In the genomic region with DNA sequence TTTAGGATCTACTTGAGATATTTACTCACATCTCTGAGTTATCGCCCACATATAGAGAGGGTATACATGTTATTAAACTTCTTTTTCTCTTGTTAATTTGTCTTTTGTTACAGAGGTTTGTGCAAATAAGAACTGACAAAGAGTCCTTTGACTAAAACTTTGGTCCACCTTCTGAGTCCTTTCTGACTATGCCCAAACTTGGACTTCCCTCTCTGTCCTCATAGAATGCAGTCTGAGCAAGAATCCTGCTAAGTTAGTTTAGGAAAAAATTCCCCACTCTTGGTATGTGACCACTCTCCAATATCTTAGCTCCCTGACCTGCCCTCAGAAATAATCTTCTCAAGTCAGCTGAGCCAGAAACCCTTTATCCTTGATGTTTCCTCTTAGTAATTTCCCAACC, we compare ENCODE assay signal across 17 cellular contexts.
A peak's percentile ranks its signal among the peaks of the same experiment; 100 is the strongest.
DNase-seq lines count a peak whose midpoint lies in the region; ATAC-seq, FAIRE-seq and TF ChIP-seq lines count a peak whose summit lies in the region.
"Had no signal": no experiment of that assay in that cellular context is flagged by ENCODE, and none has a peak within 500 bp of the region (broad histone marks: within the 10 kb centered on the region; RNA-seq: fewer than 3 reads in every experiment).

No MANE protein-coding gene starts in this region.

- TF ChIP-seq POLR2A in H1 (IDR thresholded peaks at IDR 0.05; ENCODE audit: control extremely low read depth in 1 of 2, low read depth in 2 of 2, low read length in 2 of 2), result no peak

- H3K36me3 Mint-ChIP-seq in GM23338 (ENCODE audit: low read depth), result peaks cover 2% of the 10 kb centered on the region; the same call in 2 of the 3 replicates
- peaks cover 6% of the 10 kb centered on the region for H3K36me3 Mint-ChIP-seq in nephron progenitor cell (ENCODE audit: low read depth)
- H3K36me3 Mint-ChIP-seq: CD14-positive monocyte; CD8-positive, alpha-beta T cell; IgD-negative memory B cell had no signal

- FAIRE-seq in H1 (lab: Jason Lieb, UNC) (no peak), HTR-8/SVneo (lab: Jason Lieb, UNC) (no peak)
- FAIRE-seq: A204.1, GM12892 had no signal

- H3K27me3 ChIP-seq in GM23338 (ENCODE audit: insufficient read depth) (no peaks in the 10 kb centered on the region), HUES64 (ENCODE audit: insufficient read depth, low read length) (no peaks in the 10 kb centered on the region), H1 (replicated peaks in 1 of 4; ENCODE audit: control insufficient read depth in 3 of 4, extremely low read depth in 1 of 4, insufficient read depth in 3 of 4, low read length in 3 of 4) (no peaks in the 10 kb centered on the region)

- H2BK15ac ChIP-seq in H1 (ENCODE audit: low read length), result no peak overlapping the region

- H4K91ac ChIP-seq in H1 (replicated peaks; ENCODE audit: insufficient read length, low read length), result no peak overlapping the region

- H2AFZ ChIP-seq in GM23338 (no peak overlapping the region), H1 (ENCODE audit: low read length) (no peak overlapping the region)

- TF ChIP-seq CTCF in GM23338 (conservative IDR thresholded peaks at IDR 0.05; ENCODE audit: low read depth in 2 of 2) (no peak), H1 (IDR thresholded peaks at IDR 0.05; ENCODE audit: control extremely low read depth in 1 of 3, insufficient read depth in 1 of 3, low read depth in 1 of 3, low read length in 3 of 3) (no peak), nephron progenitor cell (IDR thresholded peaks at IDR 0.05) (no peak)

- H3K14ac ChIP-seq in H1 (ENCODE audit: insufficient read length), result no peak overlapping the region

- TF ChIP-seq EP300 in H1 (IDR thresholded peaks at IDR 0.05; ENCODE audit: borderline replicate concordance in 1 of 2, low read depth in 2 of 2, low read length in 2 of 2), result no peak

- H4K20me1 ChIP-seq in GM23338 (replicated peaks; ENCODE audit: insufficient read depth), result no peaks in the 10 kb centered on the region
- H4K20me1 ChIP-seq in H1 (replicated peaks in 1 of 2; ENCODE audit: control insufficient read depth in 1 of 2, insufficient read depth in 2 of 2, low read length in 2 of 2), result no peaks in the 10 kb centered on the region

- H3K27me3 Mint-ChIP-seq in GM23338 (ENCODE audit: insufficient read depth, low read depth, poor library complexity) (no peaks in the 10 kb centered on the region), nephron progenitor cell (ENCODE audit: low read depth, poor library complexity) (peaks cover 2% of the 10 kb centered on the region)
- H3K27me3 Mint-ChIP-seq: IgD-negative memory B cell had no signal

- peak; percentile 46; the same call in 2 of the 3 replicates for ATAC-seq in GM23338
- ATAC-seq: CD8-positive, alpha-beta T cell; HCT116 had no signal

- H3K4me3 Mint-ChIP-seq in GM23338 (no peak overlapping the region), nephron progenitor cell (no peak overlapping the region)
- H3K4me3 Mint-ChIP-seq: CD14-positive monocyte; CD8-positive, alpha-beta T cell; IgD-negative memory B cell had no signal

- H4K5ac ChIP-seq in H1 (ENCODE audit: insufficient read length, low read depth, low read length), result no peak overlapping the region

- H3K4me1 ChIP-seq in GM23338 (ENCODE audit: insufficient read depth) (peaks cover 18% of the 10 kb centered on the region; the same call in 1 of the 2 replicates), HUES64 (ENCODE audit: insufficient read depth, low read length) (peaks cover 25% of the 10 kb centered on the region), H1 (replicated peaks in 1 of 4; ENCODE audit: control insufficient read depth in 3 of 4, insufficient read depth in 4 of 4, low read length in 3 of 4) (no peaks in the 10 kb centered on the region; a peak in 2 of 7 replicates)
- H3K4me1 ChIP-seq: Caco-2 had no signal

- no peak overlapping the region for H3K56ac ChIP-seq in H1 (replicated peaks; ENCODE audit: insufficient read length, low read depth, low read length)

- CTCF ChIA-PET in H1 (lab: Charles Lee; ENCODE audit: partially characterized antibody), result interaction anchor here (1.1 to 1.3 kb wide), 2 partner anchors 11 to 13 kb away, joined by 3 read pairs; no protein-coding TSS in a partner anchor

- POLR2A ChIA-PET in H1 (lab: Charles Lee; ENCODE audit: partially characterized antibody), result no interaction called here

- no peak overlapping the region for H2BK120ac ChIP-seq in H1 (replicated peaks; ENCODE audit: low read depth, low read length)

- H3K4me1 Mint-ChIP-seq in GM23338 (peaks cover 21% of the 10 kb centered on the region), nephron progenitor cell (peaks cover 16% of the 10 kb centered on the region)
- H3K4me1 Mint-ChIP-seq: CD14-positive monocyte, IgD-negative memory B cell had no signal

- DNase-seq in GM23338 (ENCODE audit: low spot score), result peak; percentile 29
- DNase-seq in H1 (ENCODE audit: low read depth in 1 of 2, low spot score in 2 of 2), result peak in 1 of 2 experiments; percentile 2
- DNase-seq in nephron progenitor cell, result no peak
- DNase-seq in AG20443 (ENCODE audit: low spot score), result no peak
- no peak for DNase-seq in HTR-8/SVneo (ENCODE audit: insufficient read length, low spot score)
- no peak for DNase-seq in effector CD4-positive, alpha-beta T cell
- DNase-seq: Caco-2; CD8-positive, alpha-beta T cell; DND-41; GDM1 had no signal

- H3F3A ChIP-seq in GM23338 (replicated peaks; ENCODE audit: low read depth), result no peaks in the 10 kb centered on the region

- no peak overlapping the region for H2BK12ac ChIP-seq in H1 (ENCODE audit: low read depth, low read length)

- H3K9me3 ChIP-seq in HUES64 (ENCODE audit: insufficient read depth, low read depth, low read length) (no peaks in the 10 kb centered on the region), H1 (ENCODE audit: insufficient read depth in 2 of 2, low read depth in 1 of 2, low read length in 1 of 2) (no peaks in the 10 kb centered on the region)
- H3K9me3 ChIP-seq: Caco-2 had no signal

- no peak overlapping the region for H3K27ac ChIP-seq in GM23338 (ENCODE audit: low read depth)
- peak overlapping the region; percentile 45; the same call in 1 of the 2 replicates for H3K27ac ChIP-seq in HUES64 (ENCODE audit: low read depth, low read length)
- no peak overlapping the region for H3K27ac ChIP-seq in H1 (ENCODE audit: low read depth, low read length)
- H3K27ac ChIP-seq: HL-60 had no signal

- no peak overlapping the region for H3K23ac ChIP-seq in H1 (ENCODE audit: insufficient read length)

- 0 out of 2 replicates have a peak, but pooled peaks cover 13% of the 10 kb centered on the region for H3K9me2 ChIP-seq in GM23338 (ENCODE audit: insufficient read depth)

- TF ChIP-seq RAD21 in H1 (IDR thresholded peaks at IDR 0.05 in 1 of 2, conservative IDR thresholded peaks at IDR 0.05 in 1 of 2; ENCODE audit: low read depth in 2 of 2, low read length in 2 of 2), result no peak

- H3K4me2 ChIP-seq in GM23338, result peak overlapping the region; percentile 19
- H3K4me2 ChIP-seq in H1 (ENCODE audit: insufficient read depth in 1 of 2, low read depth in 2 of 2, low read length in 2 of 2), result peak overlapping the region in 1 of 2 experiments; percentile 15; a peak in 1 of 4 replicates

- H3K27ac Mint-ChIP-seq in GM23338 (no peak overlapping the region; the same call in 1 of the 2 replicates), nephron progenitor cell (peak overlapping the region; percentile 36)
- H3K27ac Mint-ChIP-seq: CD14-positive monocyte; CD8-positive, alpha-beta T cell; IgD-negative memory B cell had no signal

- H3K79me2 ChIP-seq in GM23338 (replicated peaks; ENCODE audit: insufficient read depth) (no peaks in the 10 kb centered on the region), H1 (ENCODE audit: control insufficient read depth in 1 of 2, insufficient read depth in 2 of 2, low read length in 2 of 2) (no peaks in the 10 kb centered on the region)

- H3K23me2 ChIP-seq in H1 (ENCODE audit: low read depth, low read length), result no peaks in the 10 kb centered on the region

- H3K36me3 ChIP-seq in GM23338 (ENCODE audit: insufficient read depth) (no peaks in the 10 kb centered on the region), HUES64 (ENCODE audit: insufficient read depth, low read length) (no peaks in the 10 kb centered on the region), H1 (ENCODE audit: control insufficient read depth in 2 of 4, insufficient read depth in 4 of 4, low read length in 3 of 4) (no peaks in the 10 kb centered on the region)

- H3K9ac ChIP-seq in HUES64 (ENCODE audit: low read depth, low read length) (no peak overlapping the region), H1 (replicated peaks in 1 of 4; ENCODE audit: extremely low read depth in 1 of 4, low read depth in 3 of 4, low read length in 3 of 4) (no peak overlapping the region)

- no peak overlapping the region for H2AK5ac ChIP-seq in H1 (ENCODE audit: low read depth, low read length)

- H3K4ac ChIP-seq in H1 (replicated peaks; ENCODE audit: insufficient read length, low read depth, low read length), result no peak overlapping the region

- no peak overlapping the region for H3K18ac ChIP-seq in H1 (ENCODE audit: extremely low read depth, low read length)

- WGBS in HUES64, result no CpG with 5 or more reads among the region's 1 CpG
- WGBS in H1 (ENCODE audit: extremely low coverage in 1 of 2, insufficient coverage in 1 of 2, insufficient read length in 1 of 2, insufficient replicate concordance in 2 of 2, low coverage in 1 of 2, low lambda C conversion rate in 2 of 2, missing lambda C conversion rate in 1 of 2), 2 experiments, result 67% methylated on average over 1 of the region's 1 CpG; no CpG with 5 or more reads in 1 of the 2 experiments

- H3K79me1 ChIP-seq in H1 (ENCODE audit: low read depth, low read length), result no peaks in the 10 kb centered on the region

- H3K9me3 Mint-ChIP-seq in GM23338, result peaks cover 5% of the 10 kb centered on the region
- H3K9me3 Mint-ChIP-seq in nephron progenitor cell, result peaks cover 16% of the 10 kb centered on the region

- no peak overlapping the region for H2BK5ac ChIP-seq in H1 (ENCODE audit: low read depth, low read length)

- H3K4me3 ChIP-seq in GM23338, result no peak overlapping the region
- H3K4me3 ChIP-seq in HUES64 (ENCODE audit: low read length), result no peak overlapping the region
- no peak overlapping the region for H3K4me3 ChIP-seq in H1 (ENCODE audit: extremely low read depth in 1 of 4, insufficient read depth in 2 of 4, low read depth in 3 of 4, low read length in 4 of 4)

- H4K8ac ChIP-seq in H1 (ENCODE audit: extremely low read depth, insufficient read depth, low read length), result no peak overlapping the region

- no peak overlapping the region for H2BK20ac ChIP-seq in H1 (ENCODE audit: low read length)

TF ChIP-seq in GM23338, 12 proteins besides CTCF, POLR2A, EP300 and RAD21 (continues in another document):
- no peak for TF ChIP-seq JUNB (IDR thresholded peaks at IDR 0.05; ENCODE audit: unreplicated experiment)
- TF ChIP-seq EZH2 (IDR thresholded peaks at IDR 0.05; ENCODE audit: low read depth, unreplicated experiment), result no peak
- no peak for TF ChIP-seq STAT1 (IDR thresholded peaks at IDR 0.05; ENCODE audit: unreplicated experiment)

TF ChIP-seq in H1, 55 proteins besides CTCF, POLR2A, EP300 and RAD21:
- TF ChIP-seq SRF (IDR thresholded peaks at IDR 0.05; ENCODE audit: low read depth, low read length) (0 out of 2 replicates have a peak, but pooled peaks have one; percentile 57), NANOG (IDR thresholded peaks at IDR 0.05; ENCODE audit: insufficient read depth, low read depth, low read length, poor library complexity, severe bottlenecking) (no peak)
